ENCODE assay signal across 11 cellular contexts in the genomic region with DNA sequence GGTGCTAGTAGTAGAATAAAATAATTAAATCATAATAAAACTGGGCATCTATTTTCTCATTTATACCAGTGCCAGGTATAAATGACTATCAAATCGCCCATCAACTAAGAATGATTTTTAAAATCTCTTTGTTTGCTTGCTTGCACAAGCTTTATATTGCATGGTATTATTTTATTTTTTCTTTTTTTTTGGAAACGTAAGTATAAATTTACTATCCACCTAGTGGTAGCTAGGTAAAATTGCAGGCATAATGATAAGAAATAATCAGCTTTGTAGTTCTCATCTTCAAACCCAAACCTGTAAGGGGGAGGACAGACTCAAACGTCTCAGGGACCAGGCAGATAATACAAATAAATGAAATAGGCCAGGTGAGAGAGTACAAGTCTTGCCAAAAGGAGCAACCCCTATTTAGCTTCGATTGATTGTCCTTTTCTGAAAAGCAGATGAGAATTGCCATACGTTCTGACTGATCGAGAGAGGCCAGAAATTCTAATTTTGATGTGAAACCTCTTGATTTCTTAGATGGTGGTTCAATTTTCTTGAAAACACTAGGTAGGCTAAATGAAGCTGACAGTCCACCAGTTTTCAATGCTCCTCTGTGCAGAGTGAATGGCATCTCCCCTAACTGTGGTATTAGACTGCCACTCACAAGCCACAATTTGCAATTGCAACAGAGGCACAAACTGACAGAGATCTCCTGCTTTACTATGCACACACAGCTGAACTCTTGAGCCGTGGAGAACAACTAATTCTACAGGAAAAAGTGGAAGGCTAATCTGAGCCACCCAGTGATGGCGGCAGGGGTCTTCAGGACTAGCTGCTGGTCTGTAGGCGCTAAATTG.
DNase-seq lines count a peak whose midpoint lies in the region; ATAC-seq and TF ChIP-seq lines count a peak whose summit lies in the region.
"Had no signal": no experiment of that assay in that cellular context is flagged by ENCODE, and none has a peak within 500 bp of the region (broad histone marks: within the 10 kb centered on the region; RNA-seq: fewer than 3 reads in every experiment).

No MANE protein-coding gene starts in this region.

- H4K20me1 ChIP-seq in H9 (ENCODE audit: control insufficient read depth, insufficient read depth, insufficient read length), result no peaks in the 10 kb centered on the region

- H3K4me3 ChIP-seq in BE2C (ENCODE audit: low read depth, low read length) (no peak overlapping the region), mucosa of descending colon (no peak overlapping the region)
- H3K4me3 ChIP-seq: sigmoid colon had no signal

- H3K23me2 ChIP-seq in H9 (ENCODE audit: insufficient read length, low read depth, low read length, poor library complexity, severe bottlenecking), result no peaks in the 10 kb centered on the region

- H3K27ac ChIP-seq in H9 (ENCODE audit: insufficient read length, low read depth, low read length) (no peak overlapping the region), VCaP (no peak overlapping the region)
- H3K27ac ChIP-seq: sigmoid colon had no signal

- H3T11ph ChIP-seq in H9 (ENCODE audit: low read length), result no peak overlapping the region

- ATAC-seq in mucosa of descending colon (peak; percentile 59), HG02884 (IDR thresholded peaks at IDR 0.05; ENCODE audit: unreplicated experiment) (no peak)
- ATAC-seq: left ventricle myocardium superior had no signal

- H2BK5ac ChIP-seq in H9 (ENCODE audit: insufficient read length, low read length), result no peak overlapping the region

- no peak overlapping the region for H3K14ac ChIP-seq in H9 (ENCODE audit: insufficient read depth, low read length)

- H3K4me3 Mint-ChIP-seq in H9, result no peak overlapping the region
- H3K4me3 Mint-ChIP-seq in activated CD4-positive, alpha-beta T cell treated with anti-CD3 and anti-CD28 coated beads, Interleukin-2, amount 10 ng/mL, durations not matched to agents 7 days and 5 days, result no peak overlapping the region

- no peak overlapping the region for H3K23ac ChIP-seq in H9 (ENCODE audit: insufficient read length, low read depth, low read length)

- no peaks in the 10 kb centered on the region for H3K79me1 ChIP-seq in H9 (ENCODE audit: insufficient read depth, low read depth, low read length, poor library complexity, severe bottlenecking)

- H3K36me3 ChIP-seq in BE2C (no peaks in the 10 kb centered on the region), mucosa of descending colon (ENCODE audit: low read depth) (no peaks in the 10 kb centered on the region)
- H3K36me3 ChIP-seq: sigmoid colon had no signal

- no peak overlapping the region for H3K4ac ChIP-seq in H9 (ENCODE audit: low read depth, low read length)

- H2BK120ac ChIP-seq in H9 (ENCODE audit: low read depth, low read length, poor library complexity, severe bottlenecking), result no peak overlapping the region

- TF ChIP-seq CTCF in BE2C (IDR thresholded peaks at IDR 0.05; ENCODE audit: low read depth, low read length), result peak; percentile 22
- peak; percentile 72 for TF ChIP-seq CTCF in H9 (conservative IDR thresholded peaks at IDR 0.05)
- TF ChIP-seq CTCF in VCaP (conservative IDR thresholded peaks at IDR 0.05), result peak; percentile 24
- no peak for TF ChIP-seq CTCF in mucosa of descending colon (IDR thresholded peaks at IDR 0.05)

- WGBS in H9 (ENCODE audit: extremely low coverage, insufficient read length, low lambda C conversion rate), result no CpG with 5 or more reads among the region's 9 CpGs

- H4K8ac ChIP-seq in H9 (replicated peaks; ENCODE audit: insufficient read length, low read depth, low read length), result no peak overlapping the region

- peaks cover 5 to 10% of the 10 kb centered on the region in 2 experiments; a peak in 3 of 5 replicates for H3K9me3 Mint-ChIP-seq in H9
- H3K9me3 Mint-ChIP-seq in activated CD4-positive, alpha-beta T cell treated with anti-CD3 and anti-CD28 coated beads, Interleukin-2, amount 10 ng/mL, durations not matched to agents 7 days and 5 days, result peaks cover 4% of the 10 kb centered on the region

- H3K4me1 Mint-ChIP-seq in H9, result 0 out of 4 replicates have a peak, but pooled peaks cover 0 to 3% of the 10 kb centered on the region in 2 experiments
- peaks cover 3% of the 10 kb centered on the region for H3K4me1 Mint-ChIP-seq in activated CD4-positive, alpha-beta T cell treated with anti-CD3 and anti-CD28 coated beads, Interleukin-2, amount 10 ng/mL, durations not matched to agents 7 days and 5 days

- H3K56ac ChIP-seq in H9 (ENCODE audit: insufficient read length, low read depth, low read length), result no peak overlapping the region

- no peak overlapping the region for H4K5ac ChIP-seq in H9 (ENCODE audit: insufficient read length, low read depth, low read length)

- DNase-seq in BE2C (no peak), H9 (no peak), mucosa of descending colon (no peak), SIG-M5 (lab: John Stamatoyannopoulos, UW) (no peak), hepatic stellate cell (ENCODE audit: low spot score) (no peak)
- no peak for DNase-seq in activated CD4-positive, alpha-beta T cell treated with anti-CD3 and anti-CD28 coated beads, Interleukin-2, amount 10 ng/mL, durations not matched to agents 7 days and 5 days
- DNase-seq: amygdala, left ventricle myocardium superior, sigmoid colon had no signal

- H3K18ac ChIP-seq in H9 (ENCODE audit: insufficient read length, low read depth, low read length), result no peak overlapping the region

- H3K4me2 ChIP-seq in H9 (ENCODE audit: insufficient read depth, insufficient read length, low read length), result no peak overlapping the region

- no peaks in the 10 kb centered on the region for H3K4me1 ChIP-seq in BE2C
- no peaks in the 10 kb centered on the region for H3K4me1 ChIP-seq in H9 (ENCODE audit: insufficient read depth, low read length)
- peaks cover 6% of the 10 kb centered on the region for H3K4me1 ChIP-seq in mucosa of descending colon (ENCODE audit: low read depth)

- H3K9ac ChIP-seq in H9 (ENCODE audit: extremely low read depth, insufficient read length, low read length), result no peak overlapping the region

- no peak overlapping the region for H2BK20ac ChIP-seq in H9 (ENCODE audit: low read depth, low read length, poor library complexity, severe bottlenecking)

- peaks cover 2% of the 10 kb centered on the region; the same call in 1 of the 2 replicates for H3K27me3 Mint-ChIP-seq in H9 (ENCODE audit: low read depth)
- peaks cover 3% of the 10 kb centered on the region for H3K27me3 Mint-ChIP-seq in activated CD4-positive, alpha-beta T cell treated with anti-CD3 and anti-CD28 coated beads, Interleukin-2, amount 10 ng/mL, durations not matched to agents 7 days and 5 days

- intact Hi-C loops in mucosa of descending colon (cut with DNase I, micrococcal nuclease), result loop anchor here in 1 of 2 donors (5.0 kb wide), 1 partner anchor 190 kb away; a partner anchor contains a TSS

- no peak overlapping the region for H2BK12ac ChIP-seq in H9 (ENCODE audit: insufficient read length, low read depth, low read length)

- POLR2A ChIA-PET in activated CD4-positive, alpha-beta T cell treated with anti-CD3 and anti-CD28 coated beads, Interleukin-2, amount 10 ng/mL, durations not matched to agents 7 days and 5 days (lab: Charles Lee), result no interaction called here

- H3K27me3 ChIP-seq in BE2C (no peaks in the 10 kb centered on the region), H9 (ENCODE audit: insufficient read depth, low read length) (no peaks in the 10 kb centered on the region)
- H3K27me3 ChIP-seq: sigmoid colon had no signal

- CTCF ChIA-PET in activated CD4-positive, alpha-beta T cell treated with anti-CD3 and anti-CD28 coated beads, Interleukin-2, amount 10 ng/mL, durations not matched to agents 7 days and 5 days (lab: Charles Lee), result interaction anchor here (0.6 kb wide), 1 partner anchor 101 kb away, joined by 3 read pairs; no protein-coding TSS in a partner anchor

- H3K36me3 Mint-ChIP-seq in H9 (ENCODE audit: insufficient read depth in 1 of 3, low read depth in 3 of 3), result peaks cover 0 to 2% (median 0%) of the 10 kb centered on the region in 3 experiments; a peak in 2 of 7 replicates
- H3K36me3 Mint-ChIP-seq in activated CD4-positive, alpha-beta T cell treated with anti-CD3 and anti-CD28 coated beads, Interleukin-2, amount 10 ng/mL, durations not matched to agents 7 days and 5 days (ENCODE audit: low read depth), result no peaks in the 10 kb centered on the region

- H4K91ac ChIP-seq in H9 (ENCODE audit: insufficient read length, low read depth, low read length), result no peak overlapping the region

- H2AK5ac ChIP-seq in H9 (ENCODE audit: insufficient read length, low read length), result no peak overlapping the region

- no peaks in the 10 kb centered on the region for H3K9me3 ChIP-seq in BE2C
- no peaks in the 10 kb centered on the region for H3K9me3 ChIP-seq in H9 (ENCODE audit: control insufficient read depth, low read depth, low read length)
- H3K9me3 ChIP-seq in mucosa of descending colon, result no peaks in the 10 kb centered on the region
- H3K9me3 ChIP-seq: sigmoid colon had no signal

- H3K27ac Mint-ChIP-seq in H9, result no peak overlapping the region
- no peak overlapping the region for H3K27ac Mint-ChIP-seq in activated CD4-positive, alpha-beta T cell treated with anti-CD3 and anti-CD28 coated beads, Interleukin-2, amount 10 ng/mL, durations not matched to agents 7 days and 5 days

- no peak overlapping the region for H2BK15ac ChIP-seq in H9 (ENCODE audit: low read depth, low read length)

- H3K79me2 ChIP-seq in H9 (ENCODE audit: insufficient read depth, low read length), result no peaks in the 10 kb centered on the region

- H2AFZ ChIP-seq in H9 (ENCODE audit: low read length), result no peak overlapping the region
